Comparison of ENCODE assay signal across 22 cellular contexts in genomic region chr2:20205069-20205468, GRCh38. TPM values are rescaled to one million over a fixed set of nuclear protein-coding genes. Genes with fewer than 3 reads are reported as not detected.
DNase-seq lines count a peak whose midpoint lies in the region; ATAC-seq and TF ChIP-seq lines count a peak whose summit lies in the region.
"Had no signal": no experiment of that assay in that cellular context is flagged by ENCODE, and none has a peak within 500 bp of the region (broad histone marks: within the 10 kb centered on the region; RNA-seq: fewer than 3 reads in every experiment).

No MANE protein-coding gene starts in this region.

- no peaks in the 10 kb centered on the region for H3K9me3 ChIP-seq in HEK293 (ENCODE audit: control insufficient read depth, insufficient read depth, low read depth, low read length)
- no peaks in the 10 kb centered on the region for H3K9me3 ChIP-seq in RWPE2 (ENCODE audit: severe bottlenecking)
- H3K9me3 ChIP-seq in liver (ENCODE audit: control insufficient read depth in 4 of 4, low read length in 3 of 4), result no peaks in the 10 kb centered on the region
- H3K9me3 ChIP-seq in upper lobe of left lung, result no peaks in the 10 kb centered on the region
- H3K9me3 ChIP-seq: BE2C, Caco-2, HAP-1, SK-N-SH had no signal

- no peak for ATAC-seq in RWPE2 (ENCODE audit: low read depth)
- ATAC-seq in upper lobe of left lung (ENCODE audit: low FRiP score in 2 of 2), result no peak
- ATAC-seq: GM12878 had no signal

- H3K4me1 ChIP-seq in HEK293 (ENCODE audit: control insufficient read depth, insufficient read depth, low read length) (0 out of 2 replicates have a peak, but pooled peaks cover 3% of the 10 kb centered on the region), RWPE2 (ENCODE audit: insufficient read depth, poor library complexity, severe bottlenecking) (peaks cover 41% of the 10 kb centered on the region), liver (ENCODE audit: control insufficient read depth in 4 of 4, insufficient read depth in 4 of 4, low read length in 3 of 4) (peaks cover 23 to 97% (median 65%) of the 10 kb centered on the region in 4 donors), upper lobe of left lung (peaks cover 3 to 52% (median 32%) of the 10 kb centered on the region in 4 donors)
- H3K4me1 ChIP-seq: BE2C, HAP-1 had no signal

- TF ChIP-seq POLR2A in upper lobe of left lung (IDR thresholded peaks at IDR 0.05), result no peak

- DNase-seq in RWPE2 (ENCODE audit: low spot score) (no peak), upper lobe of left lung (no peak), NCI-H1105 treated with DMSO at 0.1 percent for 48 hours (lab: John Stamatoyannopoulos, UW) (no peak), hepatic stellate cell (ENCODE audit: low spot score) (no peak), UCSD-AML1 (lab: John Stamatoyannopoulos, UW; ENCODE audit: unreplicated experiment) (no peak)
- DNase-seq: BE2C; Caco-2; CD4-positive, alpha-beta T cell; DND-41; NCI-H1417; NCI-H1694 treated with DMSO at 0.1 percent for 48 hours; NCI-H2081 treated with DMSO at 0.1 percent for 48 hours; NCI-H2171 treated with DMSO at 0.1 percent for 48 hours; NCI-H524 treated with DMSO at 0.1 percent for 48 hours; SIG-M5; SK-N-SH had no signal

- no peak for TF ChIP-seq EP300 in upper lobe of left lung (IDR thresholded peaks at IDR 0.05)

- WGBS in liver, result 60% methylated on average over 7 of the region's 7 CpGs
- 75 to 82% methylated on average over 6 to 7 of the region's 7 CpGs for WGBS in upper lobe of left lung, 2 donors

- TF ChIP-seq RAD21 in liver (IDR thresholded peaks at IDR 0.05), result no peak

- CTCF ChIA-PET in HEK293 (lab: Yijun Ruan, JAX), result no interaction called here

- H3K36me3 ChIP-seq in HEK293 (ENCODE audit: control insufficient read depth in 2 of 2, insufficient read depth in 1 of 2, low read length in 2 of 2) (peaks cover 0 to 48% of the 10 kb centered on the region in 2 experiments; a peak in 1 of 3 replicates), RWPE2 (ENCODE audit: low read depth) (peaks cover 87% of the 10 kb centered on the region), liver (ENCODE audit: control insufficient read depth in 4 of 4, insufficient read depth in 3 of 4, low read depth in 1 of 4, low read length in 3 of 4) (peaks cover 0 to 8% (median 2%) of the 10 kb centered on the region in 4 donors), upper lobe of left lung (peaks cover 0 to 7% (median 0%) of the 10 kb centered on the region in 4 donors)

- no peak for TF ChIP-seq CTCF in HEK293 (tag by site-specific recombination; IDR thresholded peaks at IDR 0.05)
- no peak for TF ChIP-seq CTCF in RWPE2 (IDR thresholded peaks at IDR 0.05; ENCODE audit: poor library complexity, severe bottlenecking)
- TF ChIP-seq CTCF in liver (IDR thresholded peaks at IDR 0.05; ENCODE audit: low read depth, low read length, missing input control), result no peak
- TF ChIP-seq CTCF in upper lobe of left lung (IDR thresholded peaks at IDR 0.05), result no peak

- H3K4me3 ChIP-seq in HEK293 (ENCODE audit: low read depth, low read length), result no peak overlapping the region
- H3K4me3 ChIP-seq in RWPE2 (ENCODE audit: severe bottlenecking), result no peak overlapping the region
- no peak overlapping the region for H3K4me3 ChIP-seq in liver (ENCODE audit: low read depth in 1 of 3, low read length in 3 of 3)
- H3K4me3 ChIP-seq in upper lobe of left lung, result no peak overlapping the region
- H3K4me3 ChIP-seq: GM12878, GM23338, HAP-1 had no signal

- POLR2A ChIA-PET in HEK293 (lab: Yijun Ruan, JAX), result no interaction called here

- H3K27me3 ChIP-seq in RWPE2 (ENCODE audit: insufficient read depth, poor library complexity, severe bottlenecking) (no peaks in the 10 kb centered on the region), liver (ENCODE audit: control insufficient read depth in 4 of 4, insufficient read depth in 4 of 4, low read length in 3 of 4) (no peaks in the 10 kb centered on the region), upper lobe of left lung (no peaks in the 10 kb centered on the region)
- H3K27me3 ChIP-seq: BE2C had no signal

- H3K27ac ChIP-seq in HEK293 (ENCODE audit: extremely low read depth, low read depth, low read length) (no peak overlapping the region), RWPE2 (ENCODE audit: poor library complexity, severe bottlenecking) (peak overlapping the region; percentile 97), liver (ENCODE audit: low read depth in 1 of 2, low read length in 2 of 2) (peak overlapping the region; percentile 94 to 98), upper lobe of left lung (peak overlapping the region; percentile 71 to 84 (median 78))
- H3K27ac ChIP-seq: KMS-11 had no signal

- H3K9ac ChIP-seq in liver (ENCODE audit: low read depth in 1 of 2, low read length in 2 of 2), result no peak overlapping the region
- H3K9ac ChIP-seq: KMS-11, SK-N-SH had no signal

TF ChIP-seq in HEK293, 187 proteins besides CTCF, POLR2A, EP300 and RAD21:
- TF ChIP-seq KLF7 (tag by site-specific recombination; IDR thresholded peaks at IDR 0.05; ENCODE audit: borderline replicate concordance), result no peak
- peak; percentile 75 for TF ChIP-seq SCRT2 (tag by site-specific recombination; IDR thresholded peaks at IDR 0.05)

TF ChIP-seq in liver, 16 proteins besides CTCF, POLR2A, EP300 and RAD21:
- TF ChIP-seq HNF4A (conservative IDR thresholded peaks at IDR 0.05) (peak; percentile 44 to 53), RXRA (IDR thresholded peaks at IDR 0.05) (peak; percentile 22 to 38), EGR1 (IDR thresholded peaks at IDR 0.05; ENCODE audit: low read depth in 2 of 2) (no peak), NR2F2 (IDR thresholded peaks at IDR 0.05) (no peak), FOXA1 (IDR thresholded peaks at IDR 0.05) (no peak), JUND (IDR thresholded peaks at IDR 0.05) (no peak), HNF4G (IDR thresholded peaks at IDR 0.05) (no peak), REST (IDR thresholded peaks at IDR 0.05) (no peak), GABPA (IDR thresholded peaks at IDR 0.05 in 1 of 2, conservative IDR thresholded peaks at IDR 0.05 in 1 of 2) (no peak), YY1 (IDR thresholded peaks at IDR 0.05) (no peak), TAF1 (conservative IDR thresholded peaks at IDR 0.05) (no peak), FOXA2 (IDR thresholded peaks at IDR 0.05) (no peak), SP1 (IDR thresholded peaks at IDR 0.05) (no peak), MAX (IDR thresholded peaks at IDR 0.05) (no peak), ZBTB33 (IDR thresholded peaks at IDR 0.05) (no peak), ATF3 (IDR thresholded peaks at IDR 0.05) (no peak)

RNA-seq across cellular contexts. Expression of gene SDC1, which starts 19.9 kb away (rescaled TPM):
- 100 to 1,000 TPM in 1 of 2 donors, 10 to 100 TPM in 1; 99.6 to 269 TPM for total RNA-seq in liver
- polyA plus RNA-seq in liver, result 100 to 1,000 TPM; 124 to 363 TPM
- 100 to 1,000 TPM in 5 of 6 donors, 10 to 100 TPM in 1; 74.4 to 213 (median 154) TPM for total RNA-seq in upper lobe of left lung
- total RNA-seq: CD4-positive, alpha-beta T cell had no signal
